1 cellular context compared by ENCODE assay signal in the genomic region with DNA sequence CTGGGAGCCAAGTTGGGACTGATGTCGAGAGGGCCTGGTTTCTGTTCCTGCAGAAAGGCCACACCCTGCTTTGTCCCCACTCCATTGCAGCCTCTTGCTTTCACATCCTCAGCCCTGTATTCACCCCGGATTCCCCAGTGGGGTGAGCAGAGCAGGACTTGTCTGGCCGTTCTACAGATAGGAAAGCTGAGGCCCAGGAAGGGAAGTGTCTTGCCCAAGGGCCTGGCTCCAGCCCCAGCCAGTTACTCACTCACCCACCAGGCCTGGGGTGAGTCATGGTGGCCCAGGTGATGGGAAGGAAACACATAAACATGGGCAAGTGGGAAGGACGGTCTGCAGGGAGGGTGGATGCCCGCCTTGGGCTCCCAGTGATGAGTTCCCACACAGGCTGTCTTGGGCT.
TF ChIP-seq lines count a peak whose summit lies in the region.

No MANE protein-coding gene starts in this region.

TF ChIP-seq in H1, 55 proteins besides CTCF, POLR2A, EP300 and RAD21 (continued from another document):
- TF ChIP-seq TAF7 (optimal IDR thresholded peaks at IDR 0.05; ENCODE audit: borderline replicate concordance, low read depth, low read length) (no peak), SP2 (IDR thresholded peaks at IDR 0.05; ENCODE audit: low read length) (no peak), CHD1 (IDR thresholded peaks at IDR 0.05; ENCODE audit: low read depth, low read length) (no peak), FOSL1 (IDR thresholded peaks at IDR 0.05; ENCODE audit: insufficient read depth, low read depth, low read length) (no peak), EZH2 (IDR thresholded peaks at IDR 0.05; ENCODE audit: low read depth, low read length, severe bottlenecking) (no peak), BRCA1 (IDR thresholded peaks at IDR 0.05; ENCODE audit: low read depth, low read length) (no peak), SUZ12 (IDR thresholded peaks at IDR 0.05; ENCODE audit: low read length) (no peak), GTF2F1 (IDR thresholded peaks at IDR 0.05; ENCODE audit: borderline replicate concordance, low read depth, low read length) (no peak)
TF ChIP-seq in H1: peak in this region for 0.
